1 cellular context compared by ENCODE assay signal in the genomic region with DNA sequence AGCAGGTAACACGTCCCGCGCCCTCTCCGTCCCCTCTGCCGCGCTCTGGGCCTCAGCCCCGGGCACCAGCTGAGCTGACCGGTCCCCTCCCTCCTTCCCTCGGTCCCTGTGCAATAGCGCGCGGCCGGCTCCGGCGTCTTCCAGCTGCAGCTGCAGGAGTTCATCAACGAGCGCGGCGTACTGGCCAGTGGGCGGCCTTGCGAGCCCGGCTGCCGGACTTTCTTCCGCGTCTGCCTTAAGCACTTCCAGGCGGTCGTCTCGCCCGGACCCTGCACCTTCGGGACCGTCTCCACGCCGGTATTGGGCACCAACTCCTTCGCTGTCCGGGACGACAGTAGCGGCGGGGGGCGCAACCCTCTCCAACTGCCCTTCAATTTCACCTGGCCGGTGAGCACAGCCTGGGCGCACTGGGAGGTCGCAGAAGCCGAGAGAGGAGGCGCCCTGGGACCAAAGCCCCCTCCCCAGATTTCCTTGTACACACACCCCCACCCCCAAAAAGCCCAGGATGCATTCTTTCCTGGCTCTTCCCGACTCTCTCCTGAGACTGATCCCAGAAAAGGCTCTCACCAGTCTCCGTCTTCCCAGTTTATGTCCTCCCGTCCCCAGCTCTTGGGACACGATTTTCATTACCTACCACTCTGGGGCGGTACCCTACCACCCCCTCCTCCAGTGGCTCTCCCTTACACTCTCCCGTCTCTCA.
A peak's percentile ranks its signal among the peaks of the same experiment; 100 is the strongest.
TF ChIP-seq lines count a peak whose summit lies in the region.

No MANE protein-coding gene starts in this region.

TF ChIP-seq in H1, 55 proteins besides CTCF, POLR2A, EP300 and RAD21:
- TF ChIP-seq MAFK (IDR thresholded peaks at IDR 0.05; ENCODE audit: low read depth, low read length) (no peak), SUZ12 (IDR thresholded peaks at IDR 0.05; ENCODE audit: low read length) (peak; percentile 76), TBP (IDR thresholded peaks at IDR 0.05; ENCODE audit: low read depth, low read length) (peak; percentile 17; the same call in 1 of the 2 replicates), NRF1 (IDR thresholded peaks at IDR 0.05; ENCODE audit: low read depth, low read length) (no peak), RBBP5 (IDR thresholded peaks at IDR 0.05; ENCODE audit: borderline replicate concordance, low read depth, low read length) (peak; percentile 24; the same call in 1 of the 2 replicates), EZH2 (IDR thresholded peaks at IDR 0.05; ENCODE audit: low read depth, low read length, severe bottlenecking) (peak; percentile 84), CBX5 (IDR thresholded peaks at IDR 0.05; ENCODE audit: low read depth, low read length) (no peak)
